In the genomic region with DNA sequence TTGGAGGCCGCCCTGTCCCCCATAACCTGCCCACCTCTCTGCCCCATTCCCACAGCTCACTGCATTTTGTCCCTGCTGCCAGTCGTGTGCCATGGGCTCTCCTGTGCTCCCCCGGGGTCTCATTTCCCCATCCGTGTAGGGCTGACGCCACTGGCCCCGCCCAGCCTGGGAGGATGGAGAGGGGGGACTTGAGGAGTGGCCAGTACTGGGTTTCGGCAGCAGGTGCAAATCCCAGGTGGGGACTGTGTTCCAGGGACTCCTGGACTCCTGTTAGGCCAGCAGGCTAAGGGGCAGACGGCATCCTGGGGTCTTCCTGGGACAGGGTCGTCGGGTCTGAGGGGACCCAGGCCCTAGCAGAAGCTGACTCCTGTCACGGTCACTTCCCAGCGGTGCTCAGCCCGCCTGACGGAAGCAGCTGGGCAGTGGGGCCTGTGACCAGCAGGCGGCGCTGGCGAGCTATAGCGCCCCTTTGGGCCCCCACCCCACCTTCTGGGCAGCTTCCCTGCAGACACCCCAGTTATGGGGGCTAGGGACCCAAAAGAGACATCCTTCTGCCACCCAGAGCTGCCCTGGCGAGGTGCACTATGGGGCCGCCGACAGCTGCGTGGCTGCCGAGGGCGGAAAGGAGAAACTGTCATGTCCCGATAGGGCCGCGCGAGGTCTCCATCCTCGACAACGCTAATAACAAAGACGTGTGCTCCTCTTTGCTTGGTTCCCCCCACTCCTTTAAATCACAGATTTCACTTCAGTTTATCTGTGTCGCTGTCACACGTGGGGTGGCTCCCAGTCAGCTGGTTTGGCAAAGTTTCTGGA, we compare ENCODE assay signal across 1 cellular context.
TF ChIP-seq lines count a peak whose summit lies in the region.

No MANE protein-coding gene starts in this region.

TF ChIP-seq in K562, 482 proteins besides CTCF, POLR2A, EP300 and RAD21 (continued from another document):
- no peak for TF ChIP-seq FOXP4 (CRISPR knock-in tag; IDR thresholded peaks at IDR 0.05; ENCODE audit: borderline replicate concordance)
- peak; percentile 64 for TF ChIP-seq ATF7 (IDR thresholded peaks at IDR 0.05)
- 0 out of 2 replicates have a peak, but pooled peaks have one; percentile 17 for TF ChIP-seq CREB1 (IDR thresholded peaks at IDR 0.05)
- TF ChIP-seq CREB1 (CRISPR knock-in tag; IDR thresholded peaks at IDR 0.05), result no peak; the same call in 1 of the 2 replicates
- TF ChIP-seq XRCC4 (IDR thresholded peaks at IDR 0.05; ENCODE audit: extremely low read depth, insufficient read depth, insufficient read length), result no peak
- no peak for TF ChIP-seq TFAM (CRISPR knock-in tag; conservative IDR thresholded peaks at IDR 0.05)
- no peak for TF ChIP-seq SRSF3 (IDR thresholded peaks at IDR 0.05; ENCODE audit: insufficient read depth, low read length)
- TF ChIP-seq TBL1XR1 (IDR thresholded peaks at IDR 0.05; ENCODE audit: low read length in 2 of 2), result no peak
- no peak; the same call in 1 of the 2 replicates for TF ChIP-seq CBFB (CRISPR knock-in tag; IDR thresholded peaks at IDR 0.05)
- peak; percentile 91; the same call in 1 of the 2 replicates for TF ChIP-seq ZBED1 (IDR thresholded peaks at IDR 0.05)
- TF ChIP-seq GTF2E2 (tag; IDR thresholded peaks at IDR 0.05), result no peak
- 0 out of 2 replicates have a peak, but pooled peaks have one; percentile 67 for TF ChIP-seq ETV5 (CRISPR knock-in tag; IDR thresholded peaks at IDR 0.05; ENCODE audit: low read depth)
- TF ChIP-seq FOXK2 (conservative IDR thresholded peaks at IDR 0.05 in 1 of 2, IDR thresholded peaks at IDR 0.05 in 1 of 2; ENCODE audit: low read depth in 2 of 2), result no peak
- peak; percentile 81; the same call in 1 of the 2 replicates for TF ChIP-seq GATAD2A (IDR thresholded peaks at IDR 0.05)
- no peak for TF ChIP-seq THRAP3 (IDR thresholded peaks at IDR 0.05; ENCODE audit: borderline replicate concordance)
- TF ChIP-seq KHSRP (IDR thresholded peaks at IDR 0.05), result no peak
- no peak for TF ChIP-seq KLF10 (CRISPR knock-in tag; IDR thresholded peaks at IDR 0.05)
- TF ChIP-seq MTA3 (IDR thresholded peaks at IDR 0.05; ENCODE audit: borderline replicate concordance), result peak; percentile 53; the same call in 1 of the 2 replicates
- TF ChIP-seq, protein P1, sequence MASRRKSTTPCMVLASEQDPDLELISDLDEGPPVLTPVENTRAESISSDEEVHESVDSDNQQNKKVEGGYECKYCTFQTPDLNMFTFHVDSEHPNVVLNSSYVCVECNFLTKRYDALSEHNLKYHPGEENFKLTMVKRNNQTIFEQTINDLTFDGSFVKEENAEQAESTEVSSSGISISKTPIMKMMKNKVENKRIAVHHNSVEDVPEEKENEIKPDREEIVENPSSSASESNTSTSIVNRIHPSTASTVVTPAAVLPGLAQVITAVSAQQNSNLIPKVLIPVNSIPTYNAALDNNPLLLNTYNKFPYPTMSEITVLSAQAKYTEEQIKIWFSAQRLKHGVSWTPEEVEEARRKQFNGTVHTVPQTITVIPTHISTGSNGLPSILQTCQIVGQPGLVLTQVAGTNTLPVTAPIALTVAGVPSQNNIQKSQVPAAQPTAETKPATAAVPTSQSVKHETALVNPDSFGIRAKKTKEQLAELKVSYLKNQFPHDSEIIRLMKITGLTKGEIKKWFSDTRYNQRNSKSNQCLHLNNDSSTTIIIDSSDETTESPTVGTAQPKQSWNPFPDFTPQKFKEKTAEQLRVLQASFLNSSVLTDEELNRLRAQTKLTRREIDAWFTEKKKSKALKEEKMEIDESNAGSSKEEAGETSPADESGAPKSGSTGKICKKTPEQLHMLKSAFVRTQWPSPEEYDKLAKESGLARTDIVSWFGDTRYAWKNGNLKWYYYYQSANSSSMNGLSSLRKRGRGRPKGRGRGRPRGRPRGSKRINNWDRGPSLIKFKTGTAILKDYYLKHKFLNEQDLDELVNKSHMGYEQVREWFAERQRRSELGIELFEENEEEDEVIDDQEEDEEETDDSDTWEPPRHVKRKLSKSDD (conservative IDR thresholded peaks at IDR 0.05; ENCODE audit: low read length), result 0 out of 2 replicates have a peak, but pooled peaks have one; percentile 71
